ENCODE assay signal across 25 cellular contexts in genomic region chr7:11767148-11767547, GRCh38.
DNase-seq lines count a peak whose midpoint lies in the region; ATAC-seq and TF ChIP-seq lines count a peak whose summit lies in the region.
"Had no signal": no experiment of that assay in that cellular context is flagged by ENCODE, and none has a peak within 500 bp of the region (broad histone marks: within the 10 kb centered on the region; RNA-seq: fewer than 3 reads in every experiment).

No MANE protein-coding gene starts in this region.

- no peak for TF ChIP-seq CTCF in NB4 (IDR thresholded peaks at IDR 0.05; ENCODE audit: low read depth, low read length)

- H3K4me3 ChIP-seq in NB4 (ENCODE audit: low read depth, low read length) = no peak overlapping the region
- H3K4me3 ChIP-seq: BLaER1, GM23248, K562, PC-9 had no signal

- DNase-seq in SKM-1 treated with dmso at 0.1 percent for 144 hours (lab: John Stamatoyannopoulos, UW; ENCODE audit: unreplicated experiment) (peak; percentile 42), SKM-1 (lab: John Stamatoyannopoulos, UW; ENCODE audit: unreplicated experiment) (no peak), NB4 (ENCODE audit: low read depth) (peak; percentile 14), amniotic epithelial cell (ENCODE audit: low read depth) (peak; percentile 81), OCI-M2 (lab: John Stamatoyannopoulos, UW; ENCODE audit: unreplicated experiment) (no peak)
- no peak for DNase-seq in activated CD8-positive, alpha-beta memory T cell treated with anti-CD3 and anti-CD28 coated beads for 24 hours
- DNase-seq: 8988T; CD4-positive, CD25-positive, alpha-beta regulatory T cell; DMS153; DND-41; GM23248; H7; MM.1S; NCI-H1105 treated with DMSO at 0.1 percent for 48 hours; NCI-H146; NCI-H2029; NCI-H446; NCI-H524 treated with DMSO at 0.1 percent for 48 hours; NCI-H82; PC-9; Right ventricle myocardium superior; T-helper 17 cell had no signal

- no peak for ATAC-seq in GM21390 (IDR thresholded peaks at IDR 0.05; ENCODE audit: unreplicated experiment)
- ATAC-seq: K562, T-helper 17 cell had no signal

- no peak for TF ChIP-seq POLR2A in NB4 (IDR thresholded peaks at IDR 0.05; ENCODE audit: extremely low read depth, insufficient read length)

Comparison
In these comparisons a context has a peak if more than half of its experiments do, and no peak if none do; other contexts are left out.
1. DNase-seq: peak in SKM-1 treated with dmso at 0.1 percent for 144 hours (single experiment), NB4 (single experiment) and amniotic epithelial cell (single experiment); none in SKM-1 (single experiment), activated CD8-positive, alpha-beta memory T cell treated with anti-CD3 and anti-CD28 coated beads for 24 hours (single experiment) and OCI-M2 (single experiment).